In the genomic region with DNA sequence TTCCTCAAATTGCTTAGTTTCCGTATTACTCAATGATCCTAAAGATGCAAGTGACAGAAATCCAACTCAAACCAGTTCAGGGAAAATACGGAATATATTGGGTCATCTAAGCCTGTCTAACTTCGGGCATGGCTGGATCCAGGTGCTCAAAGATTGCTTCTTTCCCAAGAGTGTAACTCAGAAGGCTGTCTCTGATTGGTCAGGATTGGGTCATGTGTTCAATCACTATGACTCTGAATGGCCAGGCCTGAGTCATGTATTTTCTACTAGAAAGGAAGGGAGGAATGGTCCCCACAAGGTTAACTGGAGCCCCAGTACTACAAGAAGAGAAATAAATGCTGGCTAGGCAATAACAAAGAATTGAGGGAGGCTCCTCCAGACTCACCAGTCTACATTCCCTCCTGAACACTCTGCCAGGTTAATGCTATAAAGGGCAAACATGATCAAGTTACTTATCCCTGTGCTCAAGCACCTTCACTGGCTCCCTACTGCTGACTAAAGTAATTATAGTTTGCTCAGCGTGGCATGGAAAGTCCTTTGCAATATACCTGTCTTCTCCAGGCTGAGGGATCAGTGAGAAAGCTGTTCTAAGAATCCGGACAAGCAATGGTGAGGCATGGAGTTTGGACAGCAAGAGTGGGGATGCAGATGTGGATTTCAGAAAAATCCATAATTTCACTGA, we compare ENCODE assay signal across 25 cellular contexts. TPM values are rescaled to one million over a fixed set of nuclear protein-coding genes. Genes with fewer than 3 reads are reported as not detected.
A peak's percentile ranks its signal among the peaks of the same experiment; 100 is the strongest.
DNase-seq lines count a peak whose midpoint lies in the region; ATAC-seq, FAIRE-seq and TF ChIP-seq lines count a peak whose summit lies in the region.
"Had no signal": no experiment of that assay in that cellular context is flagged by ENCODE, and none has a peak within 500 bp of the region (broad histone marks: within the 10 kb centered on the region; RNA-seq: fewer than 3 reads in every experiment).

No MANE protein-coding gene starts in this region.

- H3K4ac ChIP-seq in H1 (replicated peaks; ENCODE audit: insufficient read length, low read depth, low read length), result no peak overlapping the region

- peaks cover 0 to 4% (median 0%) of the 10 kb centered on the region in 3 donors for H3K27me3 Mint-ChIP-seq in CD14-positive monocyte (ENCODE audit: low read depth in 3 of 3)
- H3K27me3 Mint-ChIP-seq: activated B cell treated with CpG ODN at 0.5 μM for 24 hours; activated naive CD8-positive, alpha-beta T cell treated with anti-CD3 and anti-CD28 coated beads for 36 hours had no signal

- no peak overlapping the region for H2BK20ac ChIP-seq in H1 (ENCODE audit: low read length)

- H3K36me3 Mint-ChIP-seq in CD14-positive monocyte, result no peaks in the 10 kb centered on the region
- H3K36me3 Mint-ChIP-seq: CD8-positive, alpha-beta T cell; neural progenitor cell had no signal

- BruUV-seq in OCI-LY7 (replicated peaks; lab: Mats Ljungman, UMichigan), result no TSS peak

- no peak for TF ChIP-seq POLR2A in H1 (IDR thresholded peaks at IDR 0.05; ENCODE audit: control extremely low read depth in 1 of 2, low read depth in 2 of 2, low read length in 2 of 2)
- TF ChIP-seq POLR2A in vagina (IDR thresholded peaks at IDR 0.05), result no peak
- no peak for TF ChIP-seq POLR2A in gastrocnemius medialis (IDR thresholded peaks at IDR 0.05)

- H2AFZ ChIP-seq in GM23248, result no peak overlapping the region
- peak overlapping the region; percentile 12; the same call in 1 of the 2 replicates for H2AFZ ChIP-seq in OCI-LY7 (ENCODE audit: low read length)
- no peak overlapping the region for H2AFZ ChIP-seq in H1 (ENCODE audit: low read length)
- H2AFZ ChIP-seq: neural progenitor cell had no signal

- no peaks in the 10 kb centered on the region for H3K27me3 ChIP-seq in GM23248 (replicated peaks; ENCODE audit: insufficient read depth)
- H3K27me3 ChIP-seq in H1 (replicated peaks in 1 of 4; ENCODE audit: control insufficient read depth in 3 of 4, extremely low read depth in 1 of 4, insufficient read depth in 3 of 4, low read length in 3 of 4), result 0 out of 7 replicates have a peak, but pooled peaks cover 0 to 2% (median 0%) of the 10 kb centered on the region in 4 experiments
- H3K27me3 ChIP-seq in vagina, result no peaks in the 10 kb centered on the region
- no peaks in the 10 kb centered on the region for H3K27me3 ChIP-seq in gastrocnemius medialis
- H3K27me3 ChIP-seq in WERI-Rb-1 (ENCODE audit: insufficient read depth, low read depth, severe bottlenecking), result no peaks in the 10 kb centered on the region
- H3K27me3 ChIP-seq: dorsolateral prefrontal cortex, tibial nerve had no signal

- no peak for FAIRE-seq in H1 (lab: Jason Lieb, UNC)

- DNase-seq in CD14-positive monocyte (ENCODE audit: low spot score) (no peak), GM23248 (peak; percentile 27), OCI-LY7 (ENCODE audit: low spot score) (peak; percentile 49), H1 (ENCODE audit: low read depth in 1 of 2, low spot score in 2 of 2) (no peak), vagina (ENCODE audit: extremely low spot score in 2 of 2) (no peak), gastrocnemius medialis (no peak), WERI-Rb-1 (no peak)
- DNase-seq: activated B cell treated with CpG ODN at 0.5 μM for 24 hours; activated CD4-positive, alpha-beta T cell treated with anti-CD3 and anti-CD28 coated beads, Interleukin-2, amount 50 U/mL, for 48 hours; activated naive CD8-positive, alpha-beta T cell treated with anti-CD3 and anti-CD28 coated beads for 36 hours; CD8-positive, alpha-beta T cell; cerebellar nuclear complex; dorsolateral prefrontal cortex; GF-D8; glutamatergic neuron; H7; NCI-H146; NCI-H510A treated with DMSO at 0.1 percent for 48 hours; stimulated activated CD4-positive, alpha-beta T cell treated with anti-CD3 and anti-CD28 coated beads, Interleukin-15, amount 100 ng/mL, for 24 hours; T-helper 9 cell had no signal

- H4K8ac ChIP-seq in H1 (ENCODE audit: extremely low read depth, insufficient read depth, low read length), result no peak overlapping the region

- no peak for ATAC-seq in gastrocnemius medialis
- ATAC-seq: CD8-positive, alpha-beta T cell had no signal

- H3K36me3 ChIP-seq in GM23248 (ENCODE audit: low read depth) (no peaks in the 10 kb centered on the region), OCI-LY7 (ENCODE audit: insufficient read depth, low read length) (no peaks in the 10 kb centered on the region), H1 (ENCODE audit: control insufficient read depth in 2 of 4, insufficient read depth in 4 of 4, low read length in 3 of 4) (no peaks in the 10 kb centered on the region), vagina (no peaks in the 10 kb centered on the region), gastrocnemius medialis (no peaks in the 10 kb centered on the region), WERI-Rb-1 (no peaks in the 10 kb centered on the region)
- H3K36me3 ChIP-seq: neural progenitor cell, tibial nerve had no signal

- no peak overlapping the region for H2BK120ac ChIP-seq in H1 (replicated peaks; ENCODE audit: low read depth, low read length)

- no peak overlapping the region for H2BK12ac ChIP-seq in H1 (ENCODE audit: low read depth, low read length)

- no peaks in the 10 kb centered on the region for H3K79me2 ChIP-seq in GM23248 (ENCODE audit: insufficient read depth)
- H3K79me2 ChIP-seq in OCI-LY7 (ENCODE audit: insufficient read depth, low read depth, low read length), result no peaks in the 10 kb centered on the region
- H3K79me2 ChIP-seq in H1 (ENCODE audit: control insufficient read depth in 1 of 2, insufficient read depth in 2 of 2, low read length in 2 of 2), result no peaks in the 10 kb centered on the region

- H3K9ac ChIP-seq in GM23248 (no peak overlapping the region), H1 (replicated peaks in 1 of 4; ENCODE audit: extremely low read depth in 1 of 4, low read depth in 3 of 4, low read length in 3 of 4) (no peak overlapping the region)
- H3K9ac ChIP-seq: neural progenitor cell had no signal

- H2AK5ac ChIP-seq in H1 (ENCODE audit: low read depth, low read length), result no peak overlapping the region

- H3K23me2 ChIP-seq in H1 (ENCODE audit: low read depth, low read length), result no peaks in the 10 kb centered on the region

- H3K14ac ChIP-seq in H1 (ENCODE audit: insufficient read length), result no peak overlapping the region

- H2BK5ac ChIP-seq in H1 (ENCODE audit: low read depth, low read length), result no peak overlapping the region

- no peak overlapping the region for H3K56ac ChIP-seq in H1 (replicated peaks; ENCODE audit: insufficient read length, low read depth, low read length)

- H3K9me2 ChIP-seq in GM23248 (ENCODE audit: insufficient read depth), result no peaks in the 10 kb centered on the region
- no peaks in the 10 kb centered on the region for H3K9me2 ChIP-seq in OCI-LY7 (ENCODE audit: insufficient read depth, low read length)

- no peak overlapping the region for H4K5ac ChIP-seq in H1 (ENCODE audit: insufficient read length, low read depth, low read length)

- POLR2A ChIA-PET in OCI-LY7 (lab: Charles Lee) (no interaction called here), H1 (lab: Charles Lee; ENCODE audit: partially characterized antibody) (no interaction called here)

- intact Hi-C loops in CD14-positive monocyte (cut with micrococcal nuclease), result no loop called here
- intact Hi-C loops in OCI-LY7 (cut with micrococcal nuclease; ENCODE audit: unreplicated experiment), result no loop called here
- intact Hi-C loops in vagina (cut with DNase I), result no loop called here
- intact Hi-C loops in gastrocnemius medialis (cut with DNase I; ENCODE audit: low total_unique reads), result no loop called here

- no peaks in the 10 kb centered on the region for H3F3A ChIP-seq in GM23248 (ENCODE audit: insufficient read depth)

- no peak overlapping the region for H3K23ac ChIP-seq in H1 (ENCODE audit: insufficient read length)

- peaks cover 14% of the 10 kb centered on the region for H3K4me1 ChIP-seq in GM23248 (ENCODE audit: insufficient read depth)
- H3K4me1 ChIP-seq in OCI-LY7 (ENCODE audit: insufficient read depth, low read length, poor library complexity, severe bottlenecking), result peaks cover 56% of the 10 kb centered on the region
- H3K4me1 ChIP-seq in H1 (replicated peaks in 1 of 4; ENCODE audit: control insufficient read depth in 3 of 4, insufficient read depth in 4 of 4, low read length in 3 of 4), result peaks cover 0 to 11% (median under 1%) of the 10 kb centered on the region in 4 experiments; a peak in 4 of 7 replicates
- H3K4me1 ChIP-seq in vagina, result no peaks in the 10 kb centered on the region
- H3K4me1 ChIP-seq in gastrocnemius medialis, result no peaks in the 10 kb centered on the region

- H3K18ac ChIP-seq in H1 (ENCODE audit: extremely low read depth, low read length), result no peak overlapping the region

- peaks cover 0 to 5% (median 3%) of the 10 kb centered on the region in 7 donors for H3K9me3 Mint-ChIP-seq in CD14-positive monocyte
- H3K9me3 Mint-ChIP-seq: activated B cell treated with CpG ODN at 0.5 μM for 24 hours; activated T-helper 2 cell treated with anti-CD3 and anti-CD28 coated beads, Interferon-gamma antibody, Interleukin-2, Interleukin-4, amounts not matched to agents 10 μg/mL and 5 μg/mL and 100 μg/mL, durations not matched to agents 14 hours and 24 hours and 36 hours; CD8-positive, alpha-beta T cell had no signal

- no peak for TF ChIP-seq EP300 in H1 (IDR thresholded peaks at IDR 0.05; ENCODE audit: borderline replicate concordance in 1 of 2, low read depth in 2 of 2, low read length in 2 of 2)

- peak overlapping the region in 4 of 7 donors; percentile 40 to 70 (median 51) for H3K27ac Mint-ChIP-seq in CD14-positive monocyte
- H3K27ac Mint-ChIP-seq: activated B cell treated with CpG ODN at 0.5 μM for 24 hours; activated naive CD8-positive, alpha-beta T cell treated with anti-CD3 and anti-CD28 coated beads for 36 hours; activated T-helper 2 cell treated with anti-CD3 and anti-CD28 coated beads, Interferon-gamma antibody, Interleukin-2, Interleukin-4, amounts not matched to agents 10 μg/mL and 5 μg/mL and 100 μg/mL, durations not matched to agents 14 hours and 24 hours and 36 hours; CD8-positive, alpha-beta T cell; neural progenitor cell; progenitor cell of endocrine pancreas had no signal

- H3K9me3 ChIP-seq in GM23248 (ENCODE audit: low read depth), result no peaks in the 10 kb centered on the region
- H3K9me3 ChIP-seq in OCI-LY7 (ENCODE audit: low read length), result peaks cover 6% of the 10 kb centered on the region; the same call in 1 of the 2 replicates
- no peaks in the 10 kb centered on the region for H3K9me3 ChIP-seq in H1 (ENCODE audit: insufficient read depth in 2 of 2, low read depth in 1 of 2, low read length in 1 of 2)
- H3K9me3 ChIP-seq in vagina, result no peaks in the 10 kb centered on the region
- H3K9me3 ChIP-seq in gastrocnemius medialis, result no peaks in the 10 kb centered on the region
- no peaks in the 10 kb centered on the region for H3K9me3 ChIP-seq in WERI-Rb-1 (ENCODE audit: severe bottlenecking)
- H3K9me3 ChIP-seq: tibial nerve had no signal

- no peak overlapping the region for H2BK15ac ChIP-seq in H1 (ENCODE audit: low read length)

- H4K20me1 ChIP-seq in GM23248 (ENCODE audit: insufficient read depth) (no peaks in the 10 kb centered on the region), OCI-LY7 (ENCODE audit: insufficient read depth, low read length) (no peaks in the 10 kb centered on the region), H1 (replicated peaks in 1 of 2; ENCODE audit: control insufficient read depth in 1 of 2, insufficient read depth in 2 of 2, low read length in 2 of 2) (no peaks in the 10 kb centered on the region)

- CTCF ChIA-PET in OCI-LY7 (lab: Charles Lee; ENCODE audit: unreplicated experiment), result no interaction called here
- CTCF ChIA-PET in H1 (lab: Charles Lee; ENCODE audit: partially characterized antibody), result no interaction called here

- TF ChIP-seq CTCF in CD14-positive monocyte (IDR thresholded peaks at IDR 0.05) (no peak), OCI-LY7 (conservative IDR thresholded peaks at IDR 0.05; ENCODE audit: low read length) (no peak), H1 (IDR thresholded peaks at IDR 0.05; ENCODE audit: control extremely low read depth in 1 of 3, insufficient read depth in 1 of 3, low read depth in 1 of 3, low read length in 3 of 3) (no peak), vagina (IDR thresholded peaks at IDR 0.05) (no peak), gastrocnemius medialis (IDR thresholded peaks at IDR 0.05 in 4 of 5, conservative IDR thresholded peaks at IDR 0.05 in 1 of 5) (no peak), WERI-Rb-1 (IDR thresholded peaks at IDR 0.05; ENCODE audit: low read depth, low read length) (no peak)

- no peak overlapping the region for H3K4me2 ChIP-seq in GM23248 (ENCODE audit: unreplicated experiment)
- no peak overlapping the region for H3K4me2 ChIP-seq in OCI-LY7 (ENCODE audit: low read length)
- no peak overlapping the region for H3K4me2 ChIP-seq in H1 (ENCODE audit: insufficient read depth in 1 of 2, low read depth in 2 of 2, low read length in 2 of 2)
- H3K4me2 ChIP-seq: neural progenitor cell had no signal

- H3K4me1 Mint-ChIP-seq in CD14-positive monocyte, result peaks cover 61% of the 10 kb centered on the region

- in situ Hi-C loops in GM23248 (cut with MboI), result no loop called here
- in situ Hi-C loops in gastrocnemius medialis (cut with MboI; ENCODE audit: low sequenced_read_pairs in 4 of 4), result no loop called here

- H3K79me1 ChIP-seq in H1 (ENCODE audit: low read depth, low read length), result no peaks in the 10 kb centered on the region

- no peak overlapping the region for H3K4me3 Mint-ChIP-seq in CD14-positive monocyte
- H3K4me3 Mint-ChIP-seq: activated naive CD8-positive, alpha-beta T cell treated with anti-CD3 and anti-CD28 coated beads for 36 hours; CD8-positive, alpha-beta T cell; neural progenitor cell had no signal

- H3K4me3 ChIP-seq in GM23248, result no peak overlapping the region
- H3K4me3 ChIP-seq in OCI-LY7 (ENCODE audit: low read depth, low read length, poor library complexity, severe bottlenecking), result no peak overlapping the region
- H3K4me3 ChIP-seq in H1 (ENCODE audit: extremely low read depth in 1 of 4, insufficient read depth in 2 of 4, low read depth in 3 of 4, low read length in 4 of 4), result no peak overlapping the region
- no peak overlapping the region for H3K4me3 ChIP-seq in vagina
- H3K4me3 ChIP-seq in gastrocnemius medialis, result no peak overlapping the region
- H3K4me3 ChIP-seq in WERI-Rb-1 (ENCODE audit: low read depth, low read length), result no peak overlapping the region
- H3K4me3 ChIP-seq: dorsolateral prefrontal cortex, neural progenitor cell, tibial nerve had no signal

- H4K91ac ChIP-seq in H1 (replicated peaks; ENCODE audit: insufficient read length, low read length), result no peak overlapping the region

- H3K27ac ChIP-seq in GM23248 (no peak overlapping the region), OCI-LY7 (ENCODE audit: low read depth, low read length, poor library complexity, severe bottlenecking) (no peak overlapping the region), H1 (ENCODE audit: low read depth, low read length) (no peak overlapping the region), vagina (no peak overlapping the region), gastrocnemius medialis (no peak overlapping the region), WERI-Rb-1 (no peak overlapping the region)
- H3K27ac ChIP-seq: HL-60, neural progenitor cell, tibial nerve had no signal

- TF ChIP-seq RAD21 in H1 (IDR thresholded peaks at IDR 0.05 in 1 of 2, conservative IDR thresholded peaks at IDR 0.05 in 1 of 2; ENCODE audit: low read depth in 2 of 2, low read length in 2 of 2), result no peak

- 96% methylated on average over 5 of the region's 5 CpGs for WGBS in GM23248 (ENCODE audit: low coverage in 1 of 2, low lambda C conversion rate in 2 of 2, missing lambda C conversion rate in 2 of 2), 2 experiments
- 84% methylated on average over 5 of the region's 5 CpGs; no CpG with 5 or more reads in 1 of the 2 experiments for WGBS in H1 (ENCODE audit: extremely low coverage in 1 of 2, insufficient coverage in 1 of 2, insufficient read length in 1 of 2, insufficient replicate concordance in 2 of 2, low coverage in 1 of 2, low lambda C conversion rate in 2 of 2, missing lambda C conversion rate in 1 of 2), 2 experiments

RNA-seq across cellular contexts. Expression of gene PREX1, which starts 15.5 kb away (rescaled TPM):
- polyA plus RNA-seq in CD14-positive monocyte (10 to 100 TPM; 24.3 to 27.5 TPM), GM23248 (2016; fragmentation: Nextera tagmentation; extraction: Ambion mirVana) (0.13 and 0.18 TPM in 2 replicates), H1 (2011; rRNA removed) (10.7 and 13.4 TPM in 2 replicates)
- total RNA-seq in GM23248 (2014; rRNA removed; shearing (Covaris generic)), result 0.63 and 0.65 TPM in 2 replicates
- total RNA-seq in OCI-LY7 (2014; rRNA removed; shearing (Covaris generic)), result 20.2 and 25.3 TPM in 2 replicates
- total RNA-seq in OCI-LY7 (2022) (20.7 and 24.7 TPM in 2 replicates), vagina (17.7 TPM), gastrocnemius medialis (10 to 100 TPM in 1 of 4 donors, 1 to 10 TPM in 3; 7.5 to 10.9 (median 9.1) TPM)
- total RNA-seq in H1 (2021; fragmentation: NEBNext Ultra II Directional; extraction: Animal tissue kit (Norgen Biotek cat#: 25700)), result 12.8 and 13.5 TPM in 2 replicates
- polyA plus RNA-seq in H1 (2011; cell fraction: cytosol; rRNA removed), result 9.6 TPM
- 17.7 TPM for polyA plus RNA-seq in H1 (2011; cell fraction: nucleus; rRNA removed)
- polyA plus RNA-seq in H1 (2012, experiment 1 of 2), result 8.8 to 13.0 TPM (median 12.7 TPM) in 4 replicates
- 8.5 TPM for polyA plus RNA-seq in H1 (2012, experiment 2 of 2)
- 6.3 TPM for polyA plus RNA-seq in H1 (2013, experiment 1 of 2)
- 6.2 TPM for polyA plus RNA-seq in H1 (2013, experiment 2 of 2)
- polyA minus RNA-seq in H1 (2011; rRNA and poly(A)+ RNA removed), result 12.9 and 16.1 TPM in 2 replicates
- polyA minus RNA-seq in H1 (2011; cell fraction: cytosol; rRNA and poly(A)+ RNA removed), result 9.6 TPM
- polyA minus RNA-seq in H1 (2011; cell fraction: nucleus; rRNA and poly(A)+ RNA removed), result 8.8 TPM

Comparison
In these comparisons a context has a peak if more than half of its experiments do, and no peak if none do; other contexts are left out.
1. DNase-seq: peak in GM23248 (single experiment) and OCI-LY7 (single experiment); none in CD14-positive monocyte (single experiment), H1 (0 of 2), vagina (0 of 2), gastrocnemius medialis (0 of 2) and WERI-Rb-1 (single experiment).